In the genomic region with DNA sequence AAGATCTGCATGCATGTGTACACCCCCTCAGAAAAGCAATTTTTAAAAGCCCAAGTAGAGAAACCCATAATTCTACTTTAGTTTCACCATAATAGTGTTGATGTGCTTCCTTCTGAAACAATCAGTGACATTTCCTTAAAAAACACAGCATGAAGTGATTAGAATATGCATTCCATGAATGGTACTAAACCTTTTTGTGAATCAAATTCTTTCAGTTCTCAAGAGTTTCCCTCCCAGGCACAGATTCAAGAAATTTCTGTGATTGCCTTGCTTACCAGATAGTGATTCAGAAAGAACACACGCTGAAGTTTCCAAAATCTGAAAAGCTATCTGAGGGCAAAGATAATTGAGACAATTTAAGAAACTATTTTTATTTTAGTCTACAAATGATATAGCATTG, we compare ENCODE assay signal across 24 cellular contexts.
A peak's percentile ranks its signal among the peaks of the same experiment; 100 is the strongest.
DNase-seq lines count a peak whose midpoint lies in the region; ATAC-seq, FAIRE-seq and TF ChIP-seq lines count a peak whose summit lies in the region.
"Had no signal": no experiment of that assay in that cellular context is flagged by ENCODE, and none has a peak within 500 bp of the region (broad histone marks: within the 10 kb centered on the region; RNA-seq: fewer than 3 reads in every experiment).

No MANE protein-coding gene starts in this region.

- no peak for TF ChIP-seq POLR2A in lower leg skin (IDR thresholded peaks at IDR 0.05)

- no peaks in the 10 kb centered on the region for H3K9me3 Mint-ChIP-seq in astrocyte (ENCODE audit: unreplicated experiment)
- H3K9me3 Mint-ChIP-seq: stimulated activated memory B cell treated with anti-CD40 and anti-IgM and Interleukin-4, amounts not matched to agents 10 μg/mL and 1 μg/mL and 100 μg/mL, for 72 hours; T-helper 2 cell treated with Interferon-gamma antibody and Interleukin-4, amounts not matched to agents 5 μg/mL and 100 μg/mL, for 36 hours had no signal

- no peak overlapping the region for H3K4me3 ChIP-seq in astrocyte (ENCODE audit: insufficient read depth, low read depth, low read length)
- no peak overlapping the region for H3K4me3 ChIP-seq in fibroblast of the aortic adventitia (ENCODE audit: low read depth, low read length)
- H3K4me3 ChIP-seq in lower leg skin (ENCODE audit: low read depth, poor library complexity, severe bottlenecking) = no peak overlapping the region
- H3K4me3 ChIP-seq: adrenal gland, gastrocnemius medialis, skin epidermis, thyroid gland had no signal

- no peaks in the 10 kb centered on the region for H3K27me3 ChIP-seq in astrocyte (ENCODE audit: insufficient read depth, low read length)
- H3K27me3 ChIP-seq: adrenal gland, gastrocnemius medialis, neutrophil, thyroid gland had no signal

- H3K4me2 ChIP-seq in astrocyte (ENCODE audit: low read length) = no peak overlapping the region
- H3K4me2 ChIP-seq: KMS-11 had no signal

- H3K27me3 Mint-ChIP-seq in astrocyte (ENCODE audit: low read depth, unreplicated experiment) = no peaks in the 10 kb centered on the region
- H3K27me3 Mint-ChIP-seq: stimulated activated memory B cell treated with anti-CD40 and anti-IgM and Interleukin-4, amounts not matched to agents 10 μg/mL and 1 μg/mL and 100 μg/mL, for 72 hours had no signal

- FAIRE-seq in astrocyte (lab: Jason Lieb, UNC) = peak; percentile 76

- H4K20me1 ChIP-seq in astrocyte (ENCODE audit: insufficient read depth, low read length) = no peaks in the 10 kb centered on the region

- H3K4me1 Mint-ChIP-seq in astrocyte (ENCODE audit: low read depth, unreplicated experiment) = peaks cover 11% of the 10 kb centered on the region
- H3K4me1 Mint-ChIP-seq: stimulated activated memory B cell treated with anti-CD40 and anti-IgM and Interleukin-4, amounts not matched to agents 10 μg/mL and 1 μg/mL and 100 μg/mL, for 72 hours had no signal

- WGBS in lower leg skin, 2 donors = 19 to 38% methylated on average over 1 of the region's 1 CpG

- H3K9me3 ChIP-seq in astrocyte (ENCODE audit: insufficient read depth, low read depth, low read length) = no peaks in the 10 kb centered on the region
- H3K9me3 ChIP-seq: adrenal gland, gastrocnemius medialis, neutrophil, thyroid gland had no signal

- no peaks in the 10 kb centered on the region for H3K36me3 ChIP-seq in astrocyte (ENCODE audit: insufficient read depth, low read length)
- H3K36me3 ChIP-seq: adrenal gland, gastrocnemius medialis, neutrophil, thyroid gland, WERI-Rb-1 had no signal

- no peaks in the 10 kb centered on the region for H3K79me2 ChIP-seq in astrocyte (ENCODE audit: insufficient read depth, low read length)

- no peak overlapping the region for H2AFZ ChIP-seq in astrocyte (ENCODE audit: low read depth, low read length)

- no peaks in the 10 kb centered on the region for H3K36me3 Mint-ChIP-seq in astrocyte (ENCODE audit: low read depth, unreplicated experiment)
- H3K36me3 Mint-ChIP-seq: stimulated activated memory B cell treated with anti-CD40 and anti-IgM and Interleukin-4, amounts not matched to agents 10 μg/mL and 1 μg/mL and 100 μg/mL, for 72 hours had no signal

- H3K9ac ChIP-seq in astrocyte (ENCODE audit: low read length) = no peak overlapping the region
- H3K9ac ChIP-seq: KMS-11 had no signal

- ATAC-seq in GM18861 (IDR thresholded peaks at IDR 0.05; ENCODE audit: unreplicated experiment) (no peak), HG03460 (IDR thresholded peaks at IDR 0.05; ENCODE audit: unreplicated experiment) (no peak)
- ATAC-seq: gastrocnemius medialis; HCT116; stimulated activated memory B cell treated with anti-CD40 and anti-IgM and Interleukin-4, amounts not matched to agents 10 μg/mL and 1 μg/mL and 100 μg/mL, for 72 hours had no signal

- no peak overlapping the region for H3K27ac ChIP-seq in astrocyte (ENCODE audit: low read depth, low read length)
- H3K27ac ChIP-seq: adrenal gland, gastrocnemius medialis, KMS-11, neutrophil, skin epidermis, thyroid gland, WERI-Rb-1 had no signal

- DNase-seq in GM04504 (ENCODE audit: low read depth) = peak; percentile 63
- DNase-seq in astrocyte (ENCODE audit: low read depth) = peak; percentile 49
- peak; percentile 83 for DNase-seq in fibroblast of the aortic adventitia (ENCODE audit: low read depth)
- DNase-seq in activated CD4-positive, CD25-positive, alpha-beta regulatory T cell (lab: John Stamatoyannopoulos, UW) = no peak
- no peak for DNase-seq in lower leg skin (ENCODE audit: low spot score in 2 of 2)
- DNase-seq: activated CD4-positive, alpha-beta T cell treated with anti-CD3 and anti-CD28 coated beads, Interleukin-2, amount 50 U/mL, for 4 hours; activated gamma-delta T cell; adrenal gland; C1 segment of cervical spinal cord; Calu3; dermis blood vessel endothelial cell; gastrocnemius medialis; kidney; NCI-H524; thyroid gland; WERI-Rb-1 had no signal

- intact Hi-C loops in lower leg skin (cut with DNase I; ENCODE audit: low total_unique reads) = no loop called here

- H3K27ac Mint-ChIP-seq in astrocyte (ENCODE audit: unreplicated experiment) = no peak overlapping the region
- H3K27ac Mint-ChIP-seq: stimulated activated memory B cell treated with anti-CD40 and anti-IgM and Interleukin-4, amounts not matched to agents 10 μg/mL and 1 μg/mL and 100 μg/mL, for 72 hours; T-helper 2 cell treated with Interferon-gamma antibody and Interleukin-4, amounts not matched to agents 5 μg/mL and 100 μg/mL, for 36 hours had no signal

- no peaks in the 10 kb centered on the region for H3K4me1 ChIP-seq in astrocyte (ENCODE audit: insufficient read depth, low read length)
- H3K4me1 ChIP-seq: adrenal gland, gastrocnemius medialis, thyroid gland had no signal

- no peak overlapping the region for H3K4me3 Mint-ChIP-seq in astrocyte (ENCODE audit: unreplicated experiment)
- H3K4me3 Mint-ChIP-seq: stimulated activated memory B cell treated with anti-CD40 and anti-IgM and Interleukin-4, amounts not matched to agents 10 μg/mL and 1 μg/mL and 100 μg/mL, for 72 hours; T-helper 2 cell treated with Interferon-gamma antibody and Interleukin-4, amounts not matched to agents 5 μg/mL and 100 μg/mL, for 36 hours had no signal

- no peak for TF ChIP-seq CTCF in astrocyte (IDR thresholded peaks at IDR 0.05; ENCODE audit: insufficient read depth, low read depth, low read length)
- no peak for TF ChIP-seq CTCF in fibroblast of the aortic adventitia (IDR thresholded peaks at IDR 0.05; ENCODE audit: insufficient read depth, low read length)
- no peak for TF ChIP-seq CTCF in lower leg skin (IDR thresholded peaks at IDR 0.05)

Comparison
In these comparisons a context has a peak if more than half of its experiments do, and no peak if none do; other contexts are left out.
1. DNase-seq: peak in GM04504 (single experiment), astrocyte (single experiment) and fibroblast of the aortic adventitia (single experiment); none in activated CD4-positive, CD25-positive, alpha-beta regulatory T cell (0 of 4) and lower leg skin (0 of 2).